ENCODE assay signal across 8 cellular contexts in genomic region chrX:136766785-136767103, GRCh38. TPM values are rescaled to one million over a fixed set of nuclear protein-coding genes. Genes with fewer than 3 reads are reported as not detected.
DNase-seq lines count a peak whose midpoint lies in the region; ATAC-seq, FAIRE-seq and TF ChIP-seq lines count a peak whose summit lies in the region.

No MANE protein-coding gene starts in this region.

- H3K27ac ChIP-seq in GM12878 (ENCODE audit: control insufficient read depth, insufficient read depth) (no peak overlapping the region), right lobe of liver (peak overlapping the region; percentile 51 to 78 (median 73)), uterus (peak overlapping the region; percentile 89 to 90)

- H3K9ac ChIP-seq in GM12878 (ENCODE audit: control insufficient read depth, insufficient read depth, low read length): peak overlapping the region; percentile 68; the same call in 1 of the 2 replicates

- peak overlapping the region; percentile 80 for H3K4me3 Mint-ChIP-seq in activated naive CD4-positive, alpha-beta T cell treated with anti-CD3 and anti-CD28 coated beads, Interleukin-2, amount 50 U/mL, for 24 hours

- H3K4me3 ChIP-seq in GM12878 (peak overlapping the region; percentile 68), right lobe of liver (peak overlapping the region; percentile 57 to 68 (median 60)), uterus (peak overlapping the region; percentile 44 to 77)

- in situ Hi-C loops in GM12878 (cut with MboI): no loop called here

- no TSS peak for BruUV-seq in GM12878 (replicated peaks; lab: Mats Ljungman, UMichigan)

- H3K4me1 ChIP-seq in GM12878 (ENCODE audit: control insufficient read depth, insufficient read depth, low read length) (peaks cover 10% of the 10 kb centered on the region), right lobe of liver (no peaks in the 10 kb centered on the region), uterus (no peaks in the 10 kb centered on the region)

- POLR2A ChIA-PET in GM12878 (lab: Charles Lee): interaction anchor here (2.5 kb wide), 1 partner anchor 11 kb away, joined by 7 read pairs; no protein-coding TSS in a partner anchor

- no peaks in the 10 kb centered on the region; the same call in 2 of the 3 replicates for H3K9me3 ChIP-seq in GM12878 (replicated peaks; ENCODE audit: control insufficient read depth, insufficient read depth, low read length)
- no peaks in the 10 kb centered on the region for H3K9me3 ChIP-seq in right lobe of liver
- H3K9me3 ChIP-seq in uterus: no peaks in the 10 kb centered on the region

- no peak overlapping the region; the same call in none of the 2 replicates for H2AFZ ChIP-seq in GM12878 (ENCODE audit: control insufficient read depth, low read depth, low read length)

- 35% methylated on average over 19 of the region's 19 CpGs for WGBS in GM12878 (ENCODE audit: insufficient coverage, insufficient replicate concordance, low lambda C conversion rate, missing lambda C conversion rate)
- 53% methylated on average over 3 of the region's 19 CpGs for WGBS in right lobe of liver (ENCODE audit: insufficient coverage, low coverage, low lambda C conversion rate, missing lambda C conversion rate)

- SMC1A ChIA-PET in GM12878 (lab: Charles Lee; ENCODE audit: uncharacterized antibody, unreplicated experiment): interaction anchor here (0.6 to 2.3 kb wide), 5 partner anchors 13 to 112 kb away, joined by 3 to 6 read pairs (median 5); no protein-coding TSS in a partner anchor

- no peaks in the 10 kb centered on the region for H4K20me1 ChIP-seq in GM12878 (ENCODE audit: control insufficient read depth, insufficient read depth)

- no peaks in the 10 kb centered on the region for H3K79me2 ChIP-seq in GM12878 (ENCODE audit: control insufficient read depth, insufficient read depth, low read length)

- CTCF ChIA-PET in GM12878 (lab: Yijun Ruan, JAX): interaction anchor here (0.6 to 1.8 kb wide), 4 partner anchors 13 to 101 kb away, joined by 3 to 4 read pairs (median 3); no protein-coding TSS in a partner anchor

- peak overlapping the region; percentile 60 for H3K4me2 ChIP-seq in GM12878 (ENCODE audit: control insufficient read depth, insufficient read depth)

- no peak for DNase-seq in activated naive CD4-positive, alpha-beta T cell treated with anti-CD3 and anti-CD28 coated beads, Interleukin-2, amount 50 U/mL, for 72 hours (ENCODE audit: low spot score in 2 of 2)
- DNase-seq in GM12878 (ENCODE audit: low read depth, low spot score) (no peak), right lobe of liver (no peak), uterus (peak; percentile 17 to 22), NCI-H2196 treated with DMSO at 0.1 percent for 48 hours (lab: John Stamatoyannopoulos, UW; ENCODE audit: unreplicated experiment) (no peak), NCI-H524 treated with DMSO at 0.1 percent for 48 hours (lab: John Stamatoyannopoulos, UW) (no peak)

- H3K27me3 Mint-ChIP-seq in activated naive CD4-positive, alpha-beta T cell treated with anti-CD3 and anti-CD28 coated beads, Interleukin-2, amount 50 U/mL, for 24 hours: no peaks in the 10 kb centered on the region

- intact Hi-C loops in GM12878 (cut with micrococcal nuclease; ENCODE audit: unreplicated experiment): loop anchor here (5.0 kb wide), 2 partner anchors 54 to 161 kb away; no protein-coding TSS in a partner anchor
- intact Hi-C loops in right lobe of liver (cut with DNase I): no loop called here
- intact Hi-C loops in uterus (cut with DNase I; ENCODE audit: low total_unique reads): no loop called here

- H3K27me3 ChIP-seq in GM12878 (replicated peaks in 1 of 2; ENCODE audit: control insufficient read depth in 2 of 2, insufficient read depth in 2 of 2, low read length in 1 of 2) (no peaks in the 10 kb centered on the region), right lobe of liver (no peaks in the 10 kb centered on the region), uterus (no peaks in the 10 kb centered on the region)

- TF ChIP-seq EP300 in GM12878 (IDR thresholded peaks at IDR 0.05; ENCODE audit: borderline replicate concordance in 1 of 2, control insufficient read depth in 1 of 2, low read depth in 2 of 2, low read length in 2 of 2): no peak

- TF ChIP-seq POLR2A in GM12878 (IDR thresholded peaks at IDR 0.05; ENCODE audit: low read depth, low read length) (no peak), right lobe of liver (IDR thresholded peaks at IDR 0.05) (no peak), uterus (IDR thresholded peaks at IDR 0.05) (no peak)

- no peak for TF ChIP-seq RAD21 in GM12878 (IDR thresholded peaks at IDR 0.05; ENCODE audit: insufficient read depth, low read depth, low read length)

- peak overlapping the region; percentile 23 for H3K27ac Mint-ChIP-seq in activated naive CD4-positive, alpha-beta T cell treated with anti-CD3 and anti-CD28 coated beads, Interleukin-2, amount 50 U/mL, for 24 hours
- H3K27ac Mint-ChIP-seq in activated naive CD4-positive, alpha-beta T cell treated with anti-CD3 and anti-CD28 coated beads, Interleukin-2, amount 50 U/mL, for 72 hours: peak overlapping the region in 1 of 2 donors; percentile 88

- ATAC-seq in activated naive CD4-positive, alpha-beta T cell treated with anti-CD3 and anti-CD28 coated beads, Interleukin-2, amount 50 U/mL, for 72 hours: no peak
- ATAC-seq in GM12878: peak; percentile 3
- ATAC-seq in right lobe of liver: peak in 3 of 4 donors; percentile 7 to 9 (median 8)
- no peak for ATAC-seq in HG03159 (IDR thresholded peaks at IDR 0.05; ENCODE audit: unreplicated experiment)

- FAIRE-seq in GM12878 (lab: Jason Lieb, UNC): no peak

- RAD21 ChIA-PET in GM12878 (lab: Charles Lee; ENCODE audit: unreplicated experiment): interaction anchor here (1.5 to 1.7 kb wide), 2 partner anchors 14 to 51 kb away, joined by 3 to 5 read pairs; no protein-coding TSS in a partner anchor

- H3K9me3 Mint-ChIP-seq in activated naive CD4-positive, alpha-beta T cell treated with anti-CD3 and anti-CD28 coated beads, Interleukin-2, amount 50 U/mL, for 24 hours: no peaks in the 10 kb centered on the region
- H3K9me3 Mint-ChIP-seq in activated naive CD4-positive, alpha-beta T cell treated with anti-CD3 and anti-CD28 coated beads, Interleukin-2, amount 50 U/mL, for 72 hours: no peaks in the 10 kb centered on the region

- TF ChIP-seq CTCF in GM12878 (IDR thresholded peaks at IDR 0.05 in 2 of 3, conservative IDR thresholded peaks at IDR 0.05 in 1 of 3; ENCODE audit: control insufficient read depth in 2 of 3, extremely low read depth in 1 of 3, insufficient read depth in 1 of 3, low read depth in 3 of 3, low read length in 3 of 3): no peak
- TF ChIP-seq CTCF in right lobe of liver (IDR thresholded peaks at IDR 0.05): no peak
- no peak for TF ChIP-seq CTCF in uterus (IDR thresholded peaks at IDR 0.05)

- H3K36me3 ChIP-seq in GM12878 (ENCODE audit: control insufficient read depth in 2 of 2, insufficient read depth in 2 of 2, low read length in 1 of 2): no peaks in the 10 kb centered on the region; a peak in 1 of 4 replicates
- H3K36me3 ChIP-seq in right lobe of liver: no peaks in the 10 kb centered on the region
- no peaks in the 10 kb centered on the region for H3K36me3 ChIP-seq in uterus

- H3K4me1 Mint-ChIP-seq in activated naive CD4-positive, alpha-beta T cell treated with anti-CD3 and anti-CD28 coated beads, Interleukin-2, amount 50 U/mL, for 24 hours: peaks cover 66% of the 10 kb centered on the region

- no peaks in the 10 kb centered on the region for H3K36me3 Mint-ChIP-seq in activated naive CD4-positive, alpha-beta T cell treated with anti-CD3 and anti-CD28 coated beads, Interleukin-2, amount 50 U/mL, for 24 hours
- peaks cover 4 to 9% of the 10 kb centered on the region in 2 donors for H3K36me3 Mint-ChIP-seq in activated naive CD4-positive, alpha-beta T cell treated with anti-CD3 and anti-CD28 coated beads, Interleukin-2, amount 50 U/mL, for 72 hours

TF ChIP-seq in GM12878, 131 proteins besides CTCF, POLR2A, EP300 and RAD21 (continues in another document):
- no peak for TF ChIP-seq TCF12 (IDR thresholded peaks at IDR 0.05; ENCODE audit: low read depth, low read length)
- TF ChIP-seq BCL11A (IDR thresholded peaks at IDR 0.05; ENCODE audit: low read depth, low read length): no peak
- TF ChIP-seq, protein P1, sequence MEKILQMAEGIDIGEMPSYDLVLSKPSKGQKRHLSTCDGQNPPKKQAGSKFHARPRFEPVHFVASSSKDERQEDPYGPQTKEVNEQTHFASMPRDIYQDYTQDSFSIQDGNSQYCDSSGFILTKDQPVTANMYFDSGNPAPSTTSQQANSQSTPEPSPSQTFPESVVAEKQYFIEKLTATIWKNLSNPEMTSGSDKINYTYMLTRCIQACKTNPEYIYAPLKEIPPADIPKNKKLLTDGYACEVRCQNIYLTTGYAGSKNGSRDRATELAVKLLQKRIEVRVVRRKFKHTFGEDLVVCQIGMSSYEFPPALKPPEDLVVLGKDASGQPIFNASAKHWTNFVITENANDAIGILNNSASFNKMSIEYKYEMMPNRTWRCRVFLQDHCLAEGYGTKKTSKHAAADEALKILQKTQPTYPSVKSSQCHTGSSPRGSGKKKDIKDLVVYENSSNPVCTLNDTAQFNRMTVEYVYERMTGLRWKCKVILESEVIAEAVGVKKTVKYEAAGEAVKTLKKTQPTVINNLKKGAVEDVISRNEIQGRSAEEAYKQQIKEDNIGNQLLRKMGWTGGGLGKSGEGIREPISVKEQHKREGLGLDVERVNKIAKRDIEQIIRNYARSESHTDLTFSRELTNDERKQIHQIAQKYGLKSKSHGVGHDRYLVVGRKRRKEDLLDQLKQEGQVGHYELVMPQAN (conservative IDR thresholded peaks at IDR 0.05): no peak
- TF ChIP-seq TCF3 (IDR thresholded peaks at IDR 0.05; ENCODE audit: borderline replicate concordance, insufficient read depth, low read depth, low read length): no peak

RNA-seq across cellular contexts. Expression of gene ARHGEF6, which starts 14.0 kb away (rescaled TPM):
- total RNA-seq in activated naive CD4-positive, alpha-beta T cell treated with anti-CD3 and anti-CD28 coated beads, Interleukin-2, amount 50 U/mL, for 72 hours: 10 to 100 TPM; 59.5 to 80.3 TPM
- 22.3 and 23.5 TPM in 2 replicates for total RNA-seq in GM12878 (2013; cell fraction: nucleolus; rRNA removed)
- total RNA-seq in GM12878 (2014; rRNA removed): 21.1 and 21.5 TPM in 2 replicates
- 25.1 and 25.8 TPM in 2 replicates for total RNA-seq in GM12878 (2014; rRNA removed; fragmentation: Illumina TruSeq; extraction: Trizol)
- total RNA-seq in GM12878 (2021): 18.8 and 18.9 TPM in 2 replicates
- 10.8 TPM for polyA plus RNA-seq in GM12878 (2011; ENCODE audit: low read depth)
- polyA plus RNA-seq in GM12878 (2011; rRNA removed): 18.1 and 25.4 TPM in 2 replicates
- 9.3 and 10.1 TPM in 2 replicates for polyA plus RNA-seq in GM12878 (2011; cell fraction: cytosol; rRNA removed)
- 17.0 and 18.3 TPM in 2 replicates for polyA plus RNA-seq in GM12878 (2011; cell fraction: nucleus; rRNA removed)
- polyA plus RNA-seq in GM12878 (2012): 12.9 and 15.3 TPM in 2 replicates
- polyA plus RNA-seq in GM12878 (2014; fragmentation: Illumina TruSeq; extraction: Trizol): 29.7 and 37.7 TPM in 2 replicates
- 1 to 10 TPM; 5.4 to 6.5 TPM for polyA plus RNA-seq in GM12878 (2014; fragmentation: Nextera tagmentation; extraction: Ambion mirVana)
- 16.2 and 17.9 TPM in 2 replicates for polyA plus RNA-seq in GM12878 (2014; rRNA removed)
- 10 to 100 TPM; 13.7 to 13.8 TPM for polyA plus RNA-seq in GM12878 (2016; fragmentation: Nextera tagmentation; extraction: Ambion mirVana)
- polyA minus RNA-seq in GM12878 (2011; rRNA and poly(A)+ RNA removed): 14.4 and 16.4 TPM in 2 replicates
- 4.4 and 5.7 TPM in 2 replicates for polyA minus RNA-seq in GM12878 (2011; cell fraction: cytosol; rRNA and poly(A)+ RNA removed)
- 5.8 and 6.6 TPM in 2 replicates for polyA minus RNA-seq in GM12878 (2011; cell fraction: nucleus; rRNA and poly(A)+ RNA removed)
- 1 to 10 TPM; 2.8 to 6.1 (median 3.5) TPM for total RNA-seq in right lobe of liver
- 10 to 100 TPM; 19.7 to 26.9 (median 24.7) TPM for total RNA-seq in uterus

Comparison
In these comparisons a context has a peak if more than half of its experiments do, and no peak if none do; other contexts are left out.
1. ATAC-seq: peak in GM12878 (single experiment) and right lobe of liver (3 of 4); none in activated naive CD4-positive, alpha-beta T cell treated with anti-CD3 and anti-CD28 coated beads, Interleukin-2, amount 50 U/mL, for 72 hours (0 of 2) and HG03159 (single experiment).
2. DNase-seq: peak in uterus (2 of 2); none in activated naive CD4-positive, alpha-beta T cell treated with anti-CD3 and anti-CD28 coated beads, Interleukin-2, amount 50 U/mL, for 72 hours (0 of 2), GM12878 (single experiment), right lobe of liver (0 of 3), NCI-H2196 treated with DMSO at 0.1 percent for 48 hours (single experiment) and NCI-H524 treated with DMSO at 0.1 percent for 48 hours (single experiment).
3. Peak in every context shown above with its lines, with median percentiles within 50 percentile points of each other: H3K4me3 ChIP-seq.